14 cellular contexts compared by ENCODE assay signal in the genomic region with DNA sequence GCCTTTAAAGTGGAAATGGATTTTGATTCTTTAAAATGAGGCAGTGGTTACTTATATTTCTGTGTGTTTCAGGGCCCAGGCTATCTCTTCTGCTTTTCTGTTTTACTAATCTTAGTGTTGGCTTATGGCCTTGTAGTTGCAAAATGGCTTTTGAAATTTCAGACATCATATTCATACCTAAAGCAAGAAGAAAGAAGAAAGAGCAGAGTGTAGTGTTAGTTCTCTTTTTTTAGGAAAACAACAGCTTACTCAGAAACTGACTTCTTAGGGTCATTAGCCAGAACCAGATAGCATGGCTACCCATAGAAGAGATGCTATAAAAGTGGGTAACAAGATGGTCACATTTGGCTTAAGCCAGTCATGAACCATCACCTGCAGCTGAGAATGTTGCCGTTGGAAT. TPM values are rescaled to one million over a fixed set of nuclear protein-coding genes. Genes with fewer than 3 reads are reported as not detected.
DNase-seq lines count a peak whose midpoint lies in the region; ATAC-seq and TF ChIP-seq lines count a peak whose summit lies in the region.
"Had no signal": no experiment of that assay in that cellular context is flagged by ENCODE, and none has a peak within 500 bp of the region (broad histone marks: within the 10 kb centered on the region; RNA-seq: fewer than 3 reads in every experiment).

No MANE protein-coding gene starts in this region.

- peaks cover 0 to 1% (median 0%) of the 10 kb centered on the region in 3 donors for H3K27me3 Mint-ChIP-seq in CD14-positive monocyte (ENCODE audit: low read depth in 3 of 3)
- H3K27me3 Mint-ChIP-seq: activated naive CD4-positive, alpha-beta T cell treated with anti-CD3 and anti-CD28 coated beads, Interleukin-2, amount 50 U/mL, for 24 hours; CD4-positive, alpha-beta memory T cell had no signal

- peaks cover 0 to 89% (median 4%) of the 10 kb centered on the region in 3 donors for H3K36me3 ChIP-seq in esophagus squamous epithelium

- H3K4me3 Mint-ChIP-seq in CD14-positive monocyte, result peak overlapping the region in 1 of 2 donors; percentile 42
- H3K4me3 Mint-ChIP-seq: activated naive CD4-positive, alpha-beta T cell treated with anti-CD3 and anti-CD28 coated beads, Interleukin-2, amount 50 U/mL, for 24 hours; CD4-positive, alpha-beta memory T cell had no signal

- H3K4me3 ChIP-seq in esophagus squamous epithelium, result no peak overlapping the region
- H3K4me3 ChIP-seq: sigmoid colon had no signal

- H3K4me1 ChIP-seq in esophagus squamous epithelium, result no peaks in the 10 kb centered on the region
- H3K4me1 ChIP-seq: sigmoid colon had no signal

- H3K36me3 Mint-ChIP-seq in CD14-positive monocyte, result peaks cover 51 to 55% of the 10 kb centered on the region in 2 donors

- no peak for DNase-seq in CD14-positive monocyte (ENCODE audit: low spot score)
- peak; percentile 64 for DNase-seq in SKM-1 (lab: John Stamatoyannopoulos, UW; ENCODE audit: unreplicated experiment)
- no peak for DNase-seq in NCI-H1105 (lab: John Stamatoyannopoulos, UW)
- no peak for DNase-seq in DMS53 treated with DMSO at 0.1 percent for 48 hours (lab: John Stamatoyannopoulos, UW; ENCODE audit: unreplicated experiment)
- DNase-seq in esophagus squamous epithelium (lab: John Stamatoyannopoulos, UW), result no peak
- DNase-seq in NCI-H187 treated with DMSO at 0.1 percent for 48 hours (lab: John Stamatoyannopoulos, UW), result no peak
- DNase-seq: 8988T; activated CD8-positive, alpha-beta memory T cell treated with anti-CD3 and anti-CD28 coated beads, Interleukin-2, amount 50 U/mL, for 48 hours; CD4-positive, alpha-beta memory T cell; sigmoid colon; stimulated activated naive CD4-positive, alpha-beta T cell treated with Interleukin-2 at 50 U/mL for 16 hours had no signal

- ATAC-seq in GM21515 (IDR thresholded peaks at IDR 0.05; ENCODE audit: unreplicated experiment) (peak; percentile 43), HG03108 (IDR thresholded peaks at IDR 0.05; ENCODE audit: unreplicated experiment) (peak; percentile 30)

- H3K4me1 Mint-ChIP-seq in CD14-positive monocyte, result peaks cover 27% of the 10 kb centered on the region

- intact Hi-C loops in CD14-positive monocyte (cut with micrococcal nuclease), result no loop called here
- intact Hi-C loops in esophagus squamous epithelium (cut with DNase I), result no loop called here

- H3K9me3 ChIP-seq in esophagus squamous epithelium, result no peaks in the 10 kb centered on the region
- H3K9me3 ChIP-seq: sigmoid colon had no signal

- WGBS in esophagus squamous epithelium, 2 donors, result 87 to 94% methylated on average over 1 of the region's 1 CpG

- no peaks in the 10 kb centered on the region for H3K27me3 ChIP-seq in esophagus squamous epithelium
- H3K27me3 ChIP-seq: sigmoid colon had no signal

- H3K27ac Mint-ChIP-seq in CD14-positive monocyte, result peak overlapping the region; percentile 71 to 95 (median 89)
- H3K27ac Mint-ChIP-seq: activated naive CD4-positive, alpha-beta T cell treated with anti-CD3 and anti-CD28 coated beads, Interleukin-2, amount 50 U/mL, for 24 hours had no signal

- peak overlapping the region in 1 of 4 donors; percentile 17 for H3K27ac ChIP-seq in esophagus squamous epithelium

- no peak for TF ChIP-seq POLR2A in esophagus squamous epithelium (IDR thresholded peaks at IDR 0.05)

- peaks cover 0 to 2% (median 0%) of the 10 kb centered on the region in 7 donors for H3K9me3 Mint-ChIP-seq in CD14-positive monocyte
- H3K9me3 Mint-ChIP-seq: activated naive CD4-positive, alpha-beta T cell treated with anti-CD3 and anti-CD28 coated beads, Interleukin-2, amount 50 U/mL, for 24 hours; CD4-positive, alpha-beta memory T cell had no signal

- TF ChIP-seq CTCF in CD14-positive monocyte (IDR thresholded peaks at IDR 0.05), result no peak
- no peak for TF ChIP-seq CTCF in esophagus squamous epithelium (IDR thresholded peaks at IDR 0.05)

RNA-seq across cellular contexts. Expression of a gene that starts 20.9 kb away (rescaled TPM):
- 1 to 10 TPM; 1.2 to 1.5 TPM for polyA plus RNA-seq in CD14-positive monocyte
- 1 to 10 TPM in 2 of 4 donors, under 1 TPM in 2; 0.47 to 4.6 (median 1.2) TPM for total RNA-seq in esophagus squamous epithelium

RNA-seq across cellular contexts. Expression of a gene that starts 36.0 kb away (rescaled TPM):
- 10 to 100 TPM; 13.0 to 21.9 TPM for polyA plus RNA-seq in CD14-positive monocyte
- 10 to 100 TPM; 12.0 to 20.1 (median 16.4) TPM for total RNA-seq in esophagus squamous epithelium
